Comparison of ENCODE assay signal across 8 cellular contexts in genomic region chr3:58334013-58334321, GRCh38. TPM values are rescaled to one million over a fixed set of nuclear protein-coding genes. Genes with fewer than 3 reads are reported as not detected.
DNase-seq lines count a peak whose midpoint lies in the region; ATAC-seq and TF ChIP-seq lines count a peak whose summit lies in the region.

No MANE protein-coding gene starts in this region.

- CTCF ChIA-PET in PC-9 (lab: Charles Lee): interaction anchor here (0.6 to 1.9 kb wide), 5 partner anchors 27 to 327 kb away, joined by 3 to 9 read pairs (median 4); no protein-coding TSS in a partner anchor

- DNase-seq in DND-41 (no peak), PC-9 (no peak), epithelial cell of proximal tubule (ENCODE audit: low read depth) (no peak), NCI-H748 (lab: John Stamatoyannopoulos, UW; ENCODE audit: unreplicated experiment) (no peak)

- peak overlapping the region; percentile 88 to 94 for H3K4me3 ChIP-seq in DND-41 (ENCODE audit: low read depth in 1 of 2, low read length in 2 of 2)
- peak overlapping the region; percentile 72 for H3K4me3 ChIP-seq in PC-9
- peak overlapping the region; percentile 73 for H3K4me3 ChIP-seq in epithelial cell of proximal tubule (ENCODE audit: low read depth, low read length)
- peak overlapping the region; percentile 72 for H3K4me3 ChIP-seq in parathyroid adenoma (ENCODE audit: low read depth, low read length)

- peaks cover 53% of the 10 kb centered on the region for H3K4me1 ChIP-seq in DND-41 (ENCODE audit: insufficient read depth, low read length)
- peaks cover 30% of the 10 kb centered on the region for H3K4me1 ChIP-seq in PC-9 (replicated peaks; ENCODE audit: insufficient read depth)
- peaks cover 30% of the 10 kb centered on the region for H3K4me1 ChIP-seq in parathyroid adenoma

- peak overlapping the region; percentile 80 for H3K27ac ChIP-seq in DND-41 (ENCODE audit: low read length)
- peak overlapping the region; percentile 96; the same call in 1 of the 2 replicates for H3K27ac ChIP-seq in PC-9
- H3K27ac ChIP-seq in parathyroid adenoma: peak overlapping the region; percentile 78

- H3K36me3 ChIP-seq in DND-41 (ENCODE audit: insufficient read depth, low read length): peaks cover 19% of the 10 kb centered on the region
- H3K36me3 ChIP-seq in PC-9 (ENCODE audit: low read depth): no peaks in the 10 kb centered on the region
- H3K36me3 ChIP-seq in parathyroid adenoma (ENCODE audit: control insufficient read depth, insufficient read depth, low read length): no peaks in the 10 kb centered on the region

- intact Hi-C loops in PC-9 (cut with micrococcal nuclease; ENCODE audit: unreplicated experiment): loop anchor here (5.0 kb wide), 1 partner anchor 48 kb away; no protein-coding TSS in a partner anchor

- peak overlapping the region; percentile 79 for H3K4me2 ChIP-seq in DND-41 (ENCODE audit: insufficient read depth, low read length)
- H3K4me2 ChIP-seq in PC-9: peak overlapping the region; percentile 92
- peak overlapping the region; percentile 70 for H3K4me2 ChIP-seq in parathyroid adenoma (ENCODE audit: low read length)

- no peaks in the 10 kb centered on the region for H3K9me3 ChIP-seq in DND-41 (ENCODE audit: insufficient read depth, low read length, severe bottlenecking)
- no peaks in the 10 kb centered on the region for H3K9me3 ChIP-seq in PC-9 (ENCODE audit: insufficient read depth, low read depth)
- H3K9me3 ChIP-seq in parathyroid adenoma (ENCODE audit: control insufficient read depth, low read length): no peaks in the 10 kb centered on the region

- TF ChIP-seq CTCF in DND-41 (IDR thresholded peaks at IDR 0.05; ENCODE audit: borderline replicate concordance, extremely low read depth, low read length, poor library complexity, severe bottlenecking) (no peak), PC-9 (conservative IDR thresholded peaks at IDR 0.05) (no peak), epithelial cell of proximal tubule (conservative IDR thresholded peaks at IDR 0.05; ENCODE audit: low read depth, low read length) (no peak), parathyroid adenoma (IDR thresholded peaks at IDR 0.05) (no peak)

- H2AFZ ChIP-seq in DND-41 (ENCODE audit: low read depth, low read length): no peak overlapping the region
- H2AFZ ChIP-seq in PC-9: peak overlapping the region; percentile 82
- H2AFZ ChIP-seq in parathyroid adenoma: no peak overlapping the region

- H3K27me3 ChIP-seq in DND-41 (ENCODE audit: insufficient read depth, low read length, poor library complexity) (no peaks in the 10 kb centered on the region), PC-9 (ENCODE audit: insufficient read depth, low read depth) (no peaks in the 10 kb centered on the region), parathyroid adenoma (ENCODE audit: control insufficient read depth, insufficient read depth, low read length) (no peaks in the 10 kb centered on the region)

- POLR2A ChIA-PET in PC-9 (lab: Charles Lee; ENCODE audit: unreplicated experiment): no interaction called here

- no TSS peak for BruUV-seq in PC-9 (replicated peaks; lab: Mats Ljungman, UMichigan)

- no peak for ATAC-seq in DND-41 (ENCODE audit: insufficient read depth, low read depth)
- ATAC-seq in HG03571 (IDR thresholded peaks at IDR 0.05; ENCODE audit: unreplicated experiment): no peak
- no peak for ATAC-seq in HG03175 (IDR thresholded peaks at IDR 0.05; ENCODE audit: unreplicated experiment)
- no peak for ATAC-seq in HG02981 (IDR thresholded peaks at IDR 0.05; ENCODE audit: unreplicated experiment)

- H3F3A ChIP-seq in PC-9 (ENCODE audit: insufficient read depth, low read depth): peaks cover 19% of the 10 kb centered on the region; the same call in 1 of the 2 replicates

- H3K79me2 ChIP-seq in DND-41 (ENCODE audit: insufficient read depth, low read length) (peaks cover 62% of the 10 kb centered on the region), PC-9 (ENCODE audit: low read depth) (0 out of 2 replicates have a peak, but pooled peaks cover 4% of the 10 kb centered on the region), parathyroid adenoma (peaks cover 33% of the 10 kb centered on the region)

- H4K20me1 ChIP-seq in DND-41 (ENCODE audit: insufficient read depth, low read length) (no peaks in the 10 kb centered on the region; the same call in 1 of the 2 replicates), PC-9 (ENCODE audit: insufficient read depth) (no peaks in the 10 kb centered on the region)

- H3K9me2 ChIP-seq in PC-9 (ENCODE audit: insufficient read depth): no peaks in the 10 kb centered on the region; the same call in 1 of the 2 replicates

- peak overlapping the region; percentile 74 for H3K9ac ChIP-seq in DND-41 (ENCODE audit: low read depth, low read length)
- no peak overlapping the region for H3K9ac ChIP-seq in parathyroid adenoma

RNA-seq across cellular contexts. Expression of gene PXK, which starts 1.3 kb away (rescaled TPM):
- total RNA-seq in PC-9 (2021) (3.3 and 4.4 TPM in 2 replicates), epithelial cell of proximal tubule (10.1 and 12.4 TPM in 2 replicates)

RNA-seq across cellular contexts. Expression of gene HTD2, which starts 27.6 kb away (rescaled TPM):
- total RNA-seq in PC-9 (2021): 6.2 and 7.4 TPM in 2 replicates
- 6.1 and 7.3 TPM in 2 replicates for total RNA-seq in epithelial cell of proximal tubule

RNA-seq across cellular contexts. Expression of gene RPP14, which starts 27.9 kb away (rescaled TPM):
- total RNA-seq in PC-9 (2021) (13.2 and 13.8 TPM in 2 replicates), epithelial cell of proximal tubule (7.6 and 14.8 TPM in 2 replicates)
